15 cellular contexts compared by ENCODE assay signal in genomic region chr1:10506677-10507047, GRCh38. TPM values are rescaled to one million over a fixed set of nuclear protein-coding genes. Genes with fewer than 3 reads are reported as not detected.
DNase-seq lines count a peak whose midpoint lies in the region; ATAC-seq and TF ChIP-seq lines count a peak whose summit lies in the region.
"Had no signal": no experiment of that assay in that cellular context is flagged by ENCODE, and none has a peak within 500 bp of the region (broad histone marks: within the 10 kb centered on the region; RNA-seq: fewer than 3 reads in every experiment).

No MANE protein-coding gene starts in this region.

- POLR2A ChIA-PET in Panc1 (lab: Charles Lee) (no interaction called here), MCF 10A (lab: Yijun Ruan, JAX) (interaction anchor here (0.7 to 3.6 kb wide), 7 partner anchors 11 to 394 kb away, joined by 3 to 21 read pairs (median 7); no protein-coding TSS in a partner anchor)

- H3K9ac ChIP-seq in neural cell (ENCODE audit: low read length) = peak overlapping the region; percentile 57

- CTCF ChIA-PET in Panc1 (lab: Charles Lee) = interaction anchor here (0.5 to 0.6 kb wide), 2 partner anchors 381 to 437 kb away, joined by 3 to 6 read pairs; no protein-coding TSS in a partner anchor
- CTCF ChIA-PET in MCF 10A (lab: Yijun Ruan, JAX) = interaction anchor here (0.6 to 6.0 kb wide), 11 partner anchors 12 to 1158 kb away, joined by 3 to 63 read pairs (median 4); no protein-coding TSS in a partner anchor

- H3K36me3 Mint-ChIP-seq in central memory CD8-positive, alpha-beta T cell (ENCODE audit: insufficient read depth) = peaks cover 4% of the 10 kb centered on the region
- H3K36me3 Mint-ChIP-seq in MCF 10A (ENCODE audit: insufficient read depth, unreplicated experiment) = no peaks in the 10 kb centered on the region

- no peak for TF ChIP-seq RAD21 in neural cell (conservative IDR thresholded peaks at IDR 0.05)

- no peaks in the 10 kb centered on the region for H3K9me3 Mint-ChIP-seq in central memory CD8-positive, alpha-beta T cell
- no peaks in the 10 kb centered on the region for H3K9me3 Mint-ChIP-seq in MCF 10A (ENCODE audit: unreplicated experiment)
- H3K9me3 Mint-ChIP-seq: CD14-positive monocyte, HFFc6 had no signal

- TF ChIP-seq CTCF in Panc1 (IDR thresholded peaks at IDR 0.05) (no peak), neural cell (IDR thresholded peaks at IDR 0.05; ENCODE audit: poor library complexity, severe bottlenecking) (no peak), mucosa of descending colon (IDR thresholded peaks at IDR 0.05) (no peak), MCF 10A (IDR thresholded peaks at IDR 0.05; ENCODE audit: unreplicated experiment) (no peak)

- H3K4me1 Mint-ChIP-seq in central memory CD8-positive, alpha-beta T cell = peaks cover 29% of the 10 kb centered on the region
- H3K4me1 Mint-ChIP-seq in MCF 10A (ENCODE audit: insufficient read depth, unreplicated experiment) = peaks cover 17% of the 10 kb centered on the region

- no peaks in the 10 kb centered on the region for H3K9me2 ChIP-seq in neural cell (ENCODE audit: insufficient read depth, low read length)

- intact Hi-C loops in Panc1 (cut with micrococcal nuclease; ENCODE audit: unreplicated experiment) (no loop called here), mucosa of descending colon (cut with DNase I, micrococcal nuclease) (loop anchor here in 1 of 2 donors (5.0 kb wide), 1 partner anchor 361 kb away; no protein-coding TSS in a partner anchor), MCF 10A (cut with micrococcal nuclease) (loop anchor here (1.0 to 2.0 kb wide), 4 partner anchors 361 to 506 kb away; partner anchors contain the start of gene TARDBP)

- H3K27me3 ChIP-seq in Panc1 (ENCODE audit: control insufficient read depth, insufficient read depth, low read length) (no peaks in the 10 kb centered on the region), neural cell (ENCODE audit: insufficient read depth, low read depth, low read length) (no peaks in the 10 kb centered on the region)

- no peaks in the 10 kb centered on the region for H3K36me3 ChIP-seq in Panc1 (ENCODE audit: control insufficient read depth, insufficient read depth, low read length)
- H3K36me3 ChIP-seq in neural cell (ENCODE audit: insufficient read depth, low read length) = no peaks in the 10 kb centered on the region
- no peaks in the 10 kb centered on the region for H3K36me3 ChIP-seq in mucosa of descending colon (ENCODE audit: low read depth)
- H3K36me3 ChIP-seq: HAP-1 had no signal

- no peak for TF ChIP-seq EP300 in neural cell (conservative IDR thresholded peaks at IDR 0.05; ENCODE audit: poor library complexity, severe bottlenecking)

- peak overlapping the region; percentile 54 for H3K27ac Mint-ChIP-seq in central memory CD8-positive, alpha-beta T cell (ENCODE audit: low read depth)
- H3K27ac Mint-ChIP-seq in MCF 10A (ENCODE audit: low read depth, unreplicated experiment) = no peak overlapping the region
- H3K27ac Mint-ChIP-seq: CD14-positive monocyte, HFFc6 had no signal

- H3K4me3 ChIP-seq in Panc1 (ENCODE audit: low read depth in 2 of 2, low read length in 2 of 2) (no peak overlapping the region), neural cell (ENCODE audit: low read length) (peak overlapping the region; percentile 32), mucosa of descending colon (no peak overlapping the region)
- H3K4me3 ChIP-seq: GM12878, HAP-1 had no signal

- H3K4me3 Mint-ChIP-seq in central memory CD8-positive, alpha-beta T cell = no peak overlapping the region
- no peak overlapping the region for H3K4me3 Mint-ChIP-seq in MCF 10A (ENCODE audit: unreplicated experiment)
- H3K4me3 Mint-ChIP-seq: CD14-positive monocyte, HFFc6 had no signal

- ATAC-seq in Panc1 (no peak), mucosa of descending colon (no peak)
- no peak for ATAC-seq in central memory CD8-positive, alpha-beta T cell (replicated peaks; ENCODE audit: extremely low read depth, poor library complexity, severe bottlenecking)

- peaks cover 64% of the 10 kb centered on the region for H3K4me1 ChIP-seq in Panc1 (ENCODE audit: control insufficient read depth, insufficient read depth, low read length)
- H3K4me1 ChIP-seq in mucosa of descending colon (ENCODE audit: low read depth) = peaks cover 36% of the 10 kb centered on the region

- DNase-seq in activated effector memory CD4-positive, alpha-beta T cell treated with anti-CD3 and anti-CD28 coated beads, Interleukin-2, amount 50 U/mL, for 16 hours = peak; percentile 4
- DNase-seq in activated effector memory CD4-positive, alpha-beta T cell treated with Interleukin-2 at 50 U/mL for 16 hours = no peak
- DNase-seq in Panc1 (ENCODE audit: low read depth, low spot score) (no peak), mucosa of descending colon (no peak), MCF 10A (ENCODE audit: unreplicated experiment) (no peak)
- no peak for DNase-seq in central memory CD8-positive, alpha-beta T cell (ENCODE audit: low spot score in 2 of 2)
- no peak for DNase-seq in stimulated activated naive CD4-positive, alpha-beta T cell (lab: John Stamatoyannopoulos, UW)
- DNase-seq: HFFc6 had no signal

- no peaks in the 10 kb centered on the region for H3K9me3 ChIP-seq in Panc1 (ENCODE audit: control insufficient read depth, insufficient read depth, low read depth, low read length)
- H3K9me3 ChIP-seq in neural cell (ENCODE audit: low read length) = no peaks in the 10 kb centered on the region
- no peaks in the 10 kb centered on the region for H3K9me3 ChIP-seq in mucosa of descending colon
- H3K9me3 ChIP-seq: HAP-1 had no signal

- H3K4me2 ChIP-seq in neural cell (ENCODE audit: low read length) = no peak overlapping the region

- in situ Hi-C loops in Panc1 (cut with HindIII; ENCODE audit: low pct_unique_long_range_greater_than_20kb, low sequenced_read_pairs) = no loop called here

- BruUV-seq in Panc1 (replicated peaks; lab: Mats Ljungman, UMichigan) (no TSS peak), MCF 10A (replicated peaks; lab: Mats Ljungman, UMichigan) (no TSS peak)

- H3K27ac ChIP-seq in Panc1 (ENCODE audit: low read length) = peak overlapping the region; percentile 94
- peak overlapping the region; percentile 75 for H3K27ac ChIP-seq in neural cell (ENCODE audit: low read length)
- H3K27ac ChIP-seq: 22Rv1 had no signal

- peaks cover 9% of the 10 kb centered on the region for H3K79me2 ChIP-seq in neural cell (replicated peaks; ENCODE audit: insufficient read depth, low read length)

- no peaks in the 10 kb centered on the region for H3K27me3 Mint-ChIP-seq in central memory CD8-positive, alpha-beta T cell
- H3K27me3 Mint-ChIP-seq in MCF 10A (ENCODE audit: insufficient read depth, unreplicated experiment) = no peaks in the 10 kb centered on the region

- peak overlapping the region; percentile 19 for H2AFZ ChIP-seq in neural cell (ENCODE audit: low read depth, low read length)

- no peaks in the 10 kb centered on the region for H3F3A ChIP-seq in neural cell (ENCODE audit: insufficient read depth, low read length, poor library complexity, severe bottlenecking)

- no peaks in the 10 kb centered on the region for H4K20me1 ChIP-seq in neural cell (ENCODE audit: insufficient read depth)

TF ChIP-seq in neural cell, 6 proteins besides CTCF, POLR2A, EP300 and RAD21:
- TF ChIP-seq SMC3 (conservative IDR thresholded peaks at IDR 0.05; ENCODE audit: poor library complexity) (no peak), MXI1 (conservative IDR thresholded peaks at IDR 0.05; ENCODE audit: poor library complexity, severe bottlenecking) (no peak), POLR2AphosphoS5 (IDR thresholded peaks at IDR 0.05) (no peak), TAF1 (IDR thresholded peaks at IDR 0.05; ENCODE audit: low read depth) (no peak), REST (IDR thresholded peaks at IDR 0.05; ENCODE audit: borderline replicate concordance) (no peak), EZH2 (IDR thresholded peaks at IDR 0.05; ENCODE audit: borderline replicate concordance, insufficient read depth, low read length, poor library complexity, severe bottlenecking) (no peak)
TF ChIP-seq in neural cell: peak in this region for 0.

RNA-seq across cellular contexts. Expression of gene PEX14, which starts 31.9 kb away (rescaled TPM):
- total RNA-seq in Panc1 (2021; ENCODE audit: unreplicated experiment) = 36.0 TPM
- polyA plus RNA-seq in Panc1 (2012; ENCODE audit: insufficient read length) = 47.5 TPM
- 13.5 and 18.3 TPM in 2 replicates for polyA plus RNA-seq in neural cell
- 11.7 and 13.4 TPM in 2 replicates for polyA minus RNA-seq in neural cell
- 10 to 100 TPM; 18.9 to 23.8 (median 21.3) TPM for total RNA-seq in mucosa of descending colon
- 22.2 and 26.6 TPM in 2 replicates for total RNA-seq in MCF 10A (2022)

RNA-seq across cellular contexts. Expression of gene DFFA, which starts 34.3 kb away (rescaled TPM):
- total RNA-seq in Panc1 (2021; ENCODE audit: unreplicated experiment) (68.1 TPM), mucosa of descending colon (10 to 100 TPM; 20.9 to 34.0 (median 21.9) TPM), MCF 10A (2022) (51.3 and 55.7 TPM in 2 replicates)
- polyA plus RNA-seq in Panc1 (2012; ENCODE audit: insufficient read length) = 53.3 TPM
- polyA plus RNA-seq in neural cell = 32.2 and 32.7 TPM in 2 replicates
- 34.5 and 39.0 TPM in 2 replicates for polyA minus RNA-seq in neural cell

RNA-seq across cellular contexts. Expression of gene CORT, which starts 56.8 kb away (rescaled TPM):
- total RNA-seq in Panc1 (2021; ENCODE audit: unreplicated experiment) (0.41 TPM), mucosa of descending colon (under 1 TPM in 2 of 3 donors, not detected in 1; 0.32 to 0.43 TPM), MCF 10A (2022) (0.66 TPM in 1 of 2 replicates, not detected in the other)
- polyA plus RNA-seq in Panc1 (2012; ENCODE audit: insufficient read length) = not detected
- polyA plus RNA-seq in neural cell = 0.46 and 0.81 TPM in 2 replicates
- polyA minus RNA-seq in neural cell = 0.97 and 1.5 TPM in 2 replicates
- total RNA-seq: G401 had no signal
- polyA plus RNA-seq: BJ, CD14-positive monocyte had no signal
